ENCODE assay signal across 17 cellular contexts in the genomic region with DNA sequence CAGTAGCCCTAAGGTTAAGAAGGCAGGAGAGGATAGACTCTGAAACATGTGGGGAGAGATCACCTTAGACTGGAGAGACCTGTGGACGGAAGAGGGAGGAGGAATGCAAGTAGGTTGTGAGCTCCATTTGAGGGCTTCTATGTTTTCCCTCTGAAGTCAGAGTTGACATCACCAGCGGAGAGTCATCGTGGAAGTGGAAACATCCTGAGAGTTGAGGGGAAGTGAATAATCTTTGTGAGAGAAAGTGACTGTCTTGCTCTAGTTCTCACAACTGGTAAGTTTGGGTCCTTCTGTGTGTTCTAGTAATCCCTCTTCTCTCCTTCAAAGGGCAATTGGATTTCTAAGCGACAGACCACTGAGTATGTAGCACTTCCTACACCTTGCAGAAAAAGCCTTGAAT.
A peak's percentile ranks its signal among the peaks of the same experiment; 100 is the strongest.
DNase-seq lines count a peak whose midpoint lies in the region; ATAC-seq and TF ChIP-seq lines count a peak whose summit lies in the region.
"Had no signal": no experiment of that assay in that cellular context is flagged by ENCODE, and none has a peak within 500 bp of the region (broad histone marks: within the 10 kb centered on the region; RNA-seq: fewer than 3 reads in every experiment).

No MANE protein-coding gene starts in this region.

- peak overlapping the region; percentile 15; the same call in 1 of the 2 replicates for H2AFZ ChIP-seq in OCI-LY3 (ENCODE audit: low read depth, low read length)

- ATAC-seq in GM18519 (IDR thresholded peaks at IDR 0.05; ENCODE audit: low FRiP score, unreplicated experiment), result no peak
- ATAC-seq: Right ventricle myocardium inferior, T-cell had no signal

- H3K9ac ChIP-seq in OCI-LY3 (ENCODE audit: low read length), result no peak overlapping the region; the same call in 1 of the 2 replicates
- H3K9ac ChIP-seq: KMS-11 had no signal

- no peaks in the 10 kb centered on the region for H3K9me3 ChIP-seq in OCI-LY3 (ENCODE audit: insufficient read depth, low read length)
- no peaks in the 10 kb centered on the region for H3K9me3 ChIP-seq in MG63
- H3K9me3 ChIP-seq: vagina had no signal

- peaks cover 5% of the 10 kb centered on the region for H3K27me3 Mint-ChIP-seq in glutamatergic neuron (ENCODE audit: unreplicated experiment)
- H3K27me3 Mint-ChIP-seq: T-cell had no signal

- no peak overlapping the region for H3K27ac ChIP-seq in OCI-LY3 (ENCODE audit: low read length)
- H3K27ac ChIP-seq: cardiac muscle cell, KMS-11, vagina had no signal

- no peaks in the 10 kb centered on the region for H3K79me2 ChIP-seq in OCI-LY3 (ENCODE audit: low read length)

- peak overlapping the region; percentile 2; the same call in 1 of the 2 replicates for H3K4me3 ChIP-seq in OCI-LY3 (ENCODE audit: low read length)
- H3K4me3 ChIP-seq in MG63, result no peak overlapping the region
- H3K4me3 ChIP-seq: cardiac muscle cell, vagina had no signal

- no peak overlapping the region for H3K4me3 Mint-ChIP-seq in glutamatergic neuron (ENCODE audit: unreplicated experiment)

- H3K27ac Mint-ChIP-seq in glutamatergic neuron (ENCODE audit: unreplicated experiment), result no peak overlapping the region
- H3K27ac Mint-ChIP-seq: T-cell had no signal

- peaks cover 2% of the 10 kb centered on the region for H3K9me3 Mint-ChIP-seq in glutamatergic neuron (ENCODE audit: unreplicated experiment)
- H3K9me3 Mint-ChIP-seq: T-cell had no signal

- peaks cover 42% of the 10 kb centered on the region for H3K4me1 ChIP-seq in OCI-LY3 (ENCODE audit: low read length)

- peaks cover 6% of the 10 kb centered on the region for H3K4me1 Mint-ChIP-seq in glutamatergic neuron (ENCODE audit: low read depth, unreplicated experiment)

- TF ChIP-seq CTCF in OCI-LY3 (IDR thresholded peaks at IDR 0.05; ENCODE audit: low read depth, low read length), result no peak
- TF ChIP-seq CTCF in glutamatergic neuron (IDR thresholded peaks at IDR 0.05; ENCODE audit: partially characterized antibody, unreplicated experiment), result no peak

- H3K4me2 ChIP-seq in OCI-LY3 (ENCODE audit: low read length), result peak overlapping the region; percentile 38
- H3K4me2 ChIP-seq: KMS-11 had no signal

- no peaks in the 10 kb centered on the region for H3K36me3 ChIP-seq in OCI-LY3 (replicated peaks; ENCODE audit: low read depth, low read length)
- H3K36me3 ChIP-seq in MG63, result no peaks in the 10 kb centered on the region
- H3K36me3 ChIP-seq: cardiac muscle cell, vagina had no signal

- H3K36me3 Mint-ChIP-seq in glutamatergic neuron (ENCODE audit: unreplicated experiment), result peaks cover 9% of the 10 kb centered on the region
- H3K36me3 Mint-ChIP-seq: T-cell had no signal

- DNase-seq in stimulated activated CD4-positive, alpha-beta T cell treated with anti-CD3 and anti-CD28 coated beads, Interleukin-1b, Interleukin-23, amount 100 ng/mL, for 48 hours, result peak; percentile 60
- no peak for DNase-seq in stimulated activated CD4-positive, alpha-beta T cell treated with anti-CD3 and anti-CD28 coated beads, Interleukin-2, amount 100 ng/mL, for 48 hours
- peak; percentile 11 for DNase-seq in globus pallidus (ENCODE audit: low spot score)
- DNase-seq in glutamatergic neuron, result no peak
- no peak for DNase-seq in MG63
- DNase-seq: amniotic stem cell, HCEC 1CT, NCI-H1092, NCI-H524, retina, T-cell had no signal

- H4K20me1 ChIP-seq in OCI-LY3 (ENCODE audit: insufficient read depth, low read length), result no peaks in the 10 kb centered on the region

- no peaks in the 10 kb centered on the region for H3K27me3 ChIP-seq in OCI-LY3 (ENCODE audit: low read depth, low read length)
- no peaks in the 10 kb centered on the region for H3K27me3 ChIP-seq in MG63
- H3K27me3 ChIP-seq: vagina had no signal

Comparison
In these comparisons a context has a peak if more than half of its experiments do, and no peak if none do; other contexts are left out.
1. DNase-seq: peak in stimulated activated CD4-positive, alpha-beta T cell treated with anti-CD3 and anti-CD28 coated beads, Interleukin-1b, Interleukin-23, amount 100 ng/mL, for 48 hours (single experiment) and globus pallidus (single experiment); none in stimulated activated CD4-positive, alpha-beta T cell treated with anti-CD3 and anti-CD28 coated beads, Interleukin-2, amount 100 ng/mL, for 48 hours (0 of 2), glutamatergic neuron (single experiment) and MG63 (single experiment).